In the genomic region with DNA sequence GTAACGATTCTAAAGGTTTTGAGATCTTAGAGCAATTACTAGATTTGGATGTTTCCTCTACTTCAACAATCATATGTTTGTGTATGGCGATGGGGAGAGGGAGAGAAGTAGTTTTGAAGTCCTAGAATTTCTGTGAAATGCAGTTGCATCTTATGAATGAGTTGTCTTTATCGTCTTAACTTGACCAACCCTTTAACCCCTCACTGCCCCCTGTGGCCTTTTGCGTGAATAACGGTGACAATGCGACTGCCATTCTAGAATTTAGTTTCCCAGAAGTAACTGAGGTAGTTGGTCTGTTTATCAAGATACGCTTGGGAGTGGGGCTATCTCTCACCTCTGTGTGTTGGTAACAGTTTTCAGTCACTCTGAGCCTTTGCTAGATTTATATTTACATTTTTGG, we compare ENCODE assay signal across 13 cellular contexts.
DNase-seq lines count a peak whose midpoint lies in the region; ATAC-seq, FAIRE-seq and TF ChIP-seq lines count a peak whose summit lies in the region.
"Had no signal": no experiment of that assay in that cellular context is flagged by ENCODE, and none has a peak within 500 bp of the region (broad histone marks: within the 10 kb centered on the region; RNA-seq: fewer than 3 reads in every experiment).

No MANE protein-coding gene starts in this region.

- in situ Hi-C loops in Panc1 (cut with HindIII; ENCODE audit: low pct_unique_long_range_greater_than_20kb, low sequenced_read_pairs) = no loop called here

- no peak overlapping the region for H3K27ac Mint-ChIP-seq in mesothelial cell of epicardium
- H3K27ac Mint-ChIP-seq: IgD-negative memory B cell; stimulated activated naive CD8-positive, alpha-beta T cell treated with anti-CD3 and anti-CD28 coated beads, Interleukin-15, amount 100 ng/mL, for 72 hours had no signal

- H3K27me3 ChIP-seq in Panc1 (ENCODE audit: control insufficient read depth, insufficient read depth, low read length) (no peaks in the 10 kb centered on the region), aorta (ENCODE audit: control insufficient read depth in 1 of 2, insufficient read depth in 2 of 2, low read length in 1 of 2) (no peaks in the 10 kb centered on the region)

- intact Hi-C loops in Panc1 (cut with micrococcal nuclease; ENCODE audit: unreplicated experiment) (no loop called here), aorta (cut with DNase I) (no loop called here)

- H3K4me3 ChIP-seq in HFF-Myc (replicated peaks; ENCODE audit: low read depth, low read length) (no peak overlapping the region), Panc1 (ENCODE audit: low read depth in 2 of 2, low read length in 2 of 2) (no peak overlapping the region), aorta (ENCODE audit: low read length in 2 of 2) (no peak overlapping the region)

- WGBS in aorta, 2 donors = 89 to 90% methylated on average over 7 of the region's 7 CpGs

- H3K4me1 Mint-ChIP-seq in mesothelial cell of epicardium = peaks cover 18% of the 10 kb centered on the region
- H3K4me1 Mint-ChIP-seq: IgD-negative memory B cell; stimulated activated naive CD8-positive, alpha-beta T cell treated with anti-CD3 and anti-CD28 coated beads, Interleukin-15, amount 100 ng/mL, for 72 hours had no signal

- H3K9me3 Mint-ChIP-seq in mesothelial cell of epicardium = peaks cover 4% of the 10 kb centered on the region
- H3K9me3 Mint-ChIP-seq: IgD-negative memory B cell had no signal

- H3K4me1 ChIP-seq in Panc1 (ENCODE audit: control insufficient read depth, insufficient read depth, low read length) = no peaks in the 10 kb centered on the region
- no peaks in the 10 kb centered on the region for H3K4me1 ChIP-seq in aorta (ENCODE audit: control insufficient read depth in 1 of 2, insufficient read depth in 2 of 2, low read length in 2 of 2)

- peaks cover 3% of the 10 kb centered on the region for H3K36me3 Mint-ChIP-seq in mesothelial cell of epicardium

- TF ChIP-seq CTCF in HFF-Myc (IDR thresholded peaks at IDR 0.05; ENCODE audit: low read depth, low read length, missing control alignments) (peak; percentile 36), Panc1 (IDR thresholded peaks at IDR 0.05) (peak; percentile 51), mesothelial cell of epicardium (IDR thresholded peaks at IDR 0.05; ENCODE audit: unreplicated experiment) (peak; percentile 28)

- CTCF ChIA-PET in Panc1 (lab: Charles Lee) = no interaction called here

- H3K27ac ChIP-seq in Panc1 (ENCODE audit: low read length) (no peak overlapping the region), aorta (ENCODE audit: low read depth in 1 of 2, low read length in 2 of 2) (no peak overlapping the region)

- no TSS peak for BruUV-seq in Panc1 (replicated peaks; lab: Mats Ljungman, UMichigan)

- H3K9me3 ChIP-seq in Panc1 (ENCODE audit: control insufficient read depth, insufficient read depth, low read depth, low read length) (no peaks in the 10 kb centered on the region; the same call in 1 of the 2 replicates), aorta (ENCODE audit: control insufficient read depth, low read length) (no peaks in the 10 kb centered on the region)

- POLR2A ChIA-PET in Panc1 (lab: Charles Lee) = no interaction called here

- DNase-seq in NCI-H82 (lab: John Stamatoyannopoulos, UW) (peak; percentile 29), NCI-H82 treated with DMSO at 0.1 percent for 48 hours (lab: John Stamatoyannopoulos, UW; ENCODE audit: unreplicated experiment) (no peak), HFF-Myc (ENCODE audit: extremely low read depth, low read depth) (no peak), Panc1 (ENCODE audit: low read depth, low spot score) (no peak), mesothelial cell of epicardium (ENCODE audit: low spot score in 2 of 2, unreplicated experiment in 2 of 2) (no peak), frontal cortex (ENCODE audit: low spot score in 2 of 2) (no peak), aorta (no peak)
- no peak for DNase-seq in activated naive CD4-positive, alpha-beta T cell treated with anti-CD3 and anti-CD28 coated beads, Interleukin-2, amount 50 U/mL, for 16 hours
- DNase-seq: activated CD4-positive, CD25-positive, alpha-beta regulatory T cell; activated naive CD4-positive, alpha-beta T cell treated with Interleukin-2 at 50 U/mL for 16 hours; HCEC 1CT; stimulated activated naive CD8-positive, alpha-beta T cell treated with anti-CD3 and anti-CD28 coated beads, Interleukin-15, amount 100 ng/mL, for 72 hours had no signal

- H3K4me3 Mint-ChIP-seq in mesothelial cell of epicardium = no peak overlapping the region
- H3K4me3 Mint-ChIP-seq: IgD-negative memory B cell; stimulated activated naive CD8-positive, alpha-beta T cell treated with anti-CD3 and anti-CD28 coated beads, Interleukin-15, amount 100 ng/mL, for 72 hours had no signal

- ATAC-seq in Panc1 (no peak), aorta (ENCODE audit: low FRiP score) (no peak)
- ATAC-seq: stimulated activated naive CD8-positive, alpha-beta T cell treated with anti-CD3 and anti-CD28 coated beads, Interleukin-15, amount 100 ng/mL, for 72 hours had no signal

- no peaks in the 10 kb centered on the region for H3K27me3 Mint-ChIP-seq in mesothelial cell of epicardium (ENCODE audit: low read depth)
- H3K27me3 Mint-ChIP-seq: IgD-negative memory B cell; stimulated activated naive CD8-positive, alpha-beta T cell treated with anti-CD3 and anti-CD28 coated beads, Interleukin-15, amount 100 ng/mL, for 72 hours had no signal

- no peak for FAIRE-seq in frontal cortex (lab: Jason Lieb, UNC)

- no peaks in the 10 kb centered on the region for H3K36me3 ChIP-seq in Panc1 (ENCODE audit: control insufficient read depth, insufficient read depth, low read length)
- no peaks in the 10 kb centered on the region for H3K36me3 ChIP-seq in aorta (ENCODE audit: control insufficient read depth in 1 of 2, insufficient read depth in 2 of 2, low read length in 1 of 2)
